In genomic region chr7:79093421-79093820, GRCh38 we compare ENCODE assay signal across 23 cellular contexts.
"Had no signal": no experiment of that assay in that cellular context is flagged by ENCODE, and none has a peak within 500 bp of the region (broad histone marks: within the 10 kb centered on the region; RNA-seq: fewer than 3 reads in every experiment).

No MANE protein-coding gene starts in this region.

- FAIRE-seq: endothelial cell of umbilical vein, islet of Langerhans, keratinocyte had no signal

- H3K27ac ChIP-seq: coronary artery, dorsolateral prefrontal cortex, esophagus muscularis mucosa, foreskin keratinocyte, gastroesophageal sphincter, heart left ventricle, hepatocyte, left lung, lower lobe of right lung had no signal

- ATAC-seq: foreskin keratinocyte; gastroesophageal sphincter; heart left ventricle; left cardiac atrium; left lung; left ventricle myocardium superior; lower lobe of right lung; mucosa of descending colon; naive thymus-derived CD8-positive, alpha-beta T cell had no signal

- H3K4me1 ChIP-seq: esophagus muscularis mucosa, gastroesophageal sphincter, left lung, lower lobe of right lung had no signal

- H3K4me3 ChIP-seq: coronary artery, dorsolateral prefrontal cortex, esophagus muscularis mucosa, gastroesophageal sphincter, heart left ventricle, hepatocyte, left lung, lower lobe of right lung, mucosa of descending colon had no signal

- H3K36me3 ChIP-seq: esophagus muscularis mucosa, gastroesophageal sphincter, heart left ventricle, left lung, lower lobe of right lung had no signal

- H2AFZ ChIP-seq: hepatocyte had no signal

- H3K9me3 ChIP-seq: esophagus muscularis mucosa, mucosa of descending colon had no signal

- DNase-seq: dermis blood vessel endothelial cell; dorsolateral prefrontal cortex; effector CD4-positive, alpha-beta T cell; effector memory CD4-positive, alpha-beta T cell; foreskin keratinocyte; heart left ventricle; hypothalamus; immature natural killer cell; left cardiac atrium; left lung; left ventricle myocardium superior; lower lobe of right lung; mesenchymal stem cell; mucosa of descending colon; naive B cell; naive thymus-derived CD8-positive, alpha-beta T cell had no signal

- H3K4me2 ChIP-seq: hepatocyte had no signal

- H3K27me3 ChIP-seq: dorsolateral prefrontal cortex, esophagus muscularis mucosa, foreskin keratinocyte, gastroesophageal sphincter, heart left ventricle, hepatocyte, left lung had no signal

- H3K79me2 ChIP-seq: hepatocyte had no signal
